12 cellular contexts compared by ENCODE assay signal in genomic region chr19:49916839-49917733, GRCh38. TPM values are rescaled to one million over a fixed set of nuclear protein-coding genes. Genes with fewer than 3 reads are reported as not detected.
DNase-seq lines count a peak whose midpoint lies in the region; ATAC-seq, FAIRE-seq and TF ChIP-seq lines count a peak whose summit lies in the region.
"Had no signal": no experiment of that assay in that cellular context is flagged by ENCODE, and none has a peak within 500 bp of the region (broad histone marks: within the 10 kb centered on the region; RNA-seq: fewer than 3 reads in every experiment).

No MANE protein-coding gene starts in this region.

- peaks cover 6% of the 10 kb centered on the region for H3K9me3 Mint-ChIP-seq in endodermal cell

- peak in 1 of 2 experiments; percentile 28; a peak in 1 of 5 replicates for TF ChIP-seq RAD21 in A549 (conservative IDR thresholded peaks at IDR 0.05 in 1 of 2, IDR thresholded peaks at IDR 0.05 in 1 of 2)

- ATAC-seq in A549 (peak; percentile 25 to 42; a peak in 3 of 6 replicates), HG03432 (IDR thresholded peaks at IDR 0.05; ENCODE audit: unreplicated experiment) (no peak), GM21515 (IDR thresholded peaks at IDR 0.05; ENCODE audit: unreplicated experiment) (no peak)

- H3K27ac ChIP-seq in A549: no peak overlapping the region
- H3K27ac ChIP-seq in endodermal cell (ENCODE audit: low read depth, low read length): no peak overlapping the region
- H3K27ac ChIP-seq: parathyroid adenoma, tibial nerve had no signal

- no peak overlapping the region for H3K4me2 ChIP-seq in A549

- 90% methylated on average over 21 of the region's 21 CpGs for WGBS in A549 (ENCODE audit: missing lambda C conversion rate)
- WGBS in endodermal cell (ENCODE audit: insufficient coverage in 1 of 2, insufficient read length in 1 of 2), 2 experiments: 85 to 92% methylated on average over 15 to 21 of the region's 21 CpGs

- in situ Hi-C loops in KBM-7 (cut with MboI; ENCODE audit: low pct_unique_long_range_greater_than_20kb, low sequenced_read_pairs): no loop called here

- no peaks in the 10 kb centered on the region for H3K4me1 ChIP-seq in A549
- no peaks in the 10 kb centered on the region for H3K4me1 ChIP-seq in endodermal cell (ENCODE audit: control insufficient read depth, insufficient read depth, low read length)
- H3K4me1 ChIP-seq: parathyroid adenoma had no signal

- no peak overlapping the region for H3K9ac ChIP-seq in endodermal cell (ENCODE audit: extremely low read depth, low read length, poor library complexity, severe bottlenecking)
- H3K9ac ChIP-seq: parathyroid adenoma had no signal

- TF ChIP-seq EP300 in A549 (IDR thresholded peaks at IDR 0.05): no peak

- peaks cover 69% of the 10 kb centered on the region for H3K36me3 ChIP-seq in endodermal cell (ENCODE audit: control insufficient read depth, insufficient read depth, low read length)

- TF ChIP-seq CTCF in A549 (IDR thresholded peaks at IDR 0.05) (peak; percentile 23; the same call in 1 of the 3 replicates), endodermal cell (conservative IDR thresholded peaks at IDR 0.05) (peak; percentile 65)

- H3K36me3 Mint-ChIP-seq in endodermal cell (ENCODE audit: low read depth): peaks cover 78% of the 10 kb centered on the region

- H3K27ac Mint-ChIP-seq in endodermal cell: peak overlapping the region; percentile 20

- TF ChIP-seq POLR2A in A549 (IDR thresholded peaks at IDR 0.05; ENCODE audit: low read length): no peak

- no peaks in the 10 kb centered on the region for H3K27me3 ChIP-seq in endodermal cell (ENCODE audit: control insufficient read depth, insufficient read depth, low read length, poor library complexity, severe bottlenecking)
- H3K27me3 ChIP-seq: tibial nerve had no signal

- DNase-seq in A549 (ENCODE audit: low read depth in 1 of 2, low spot score in 1 of 2) (no peak), KBM-7 (peak; percentile 40), endodermal cell (peak; percentile 75), RCC 7860 (ENCODE audit: low spot score) (no peak)
- DNase-seq: activated CD4-positive, CD25-positive, alpha-beta regulatory T cell treated with anti-CD3 and anti-CD28 coated beads, Interleukin-2, amount 50 U/mL, for 72 hours; COR-L47; NCI-H1417 had no signal

- H3K4me3 Mint-ChIP-seq in endodermal cell: no peak overlapping the region

- FAIRE-seq in A549 (lab: Jason Lieb, UNC) (peak; percentile 56), RCC 7860 (lab: Jason Lieb, UNC) (no peak)
- FAIRE-seq: endothelial cell of umbilical vein had no signal

- POLR2A ChIA-PET in A549 (lab: Yijun Ruan, JAX): interaction anchor here (0.6 to 3.8 kb wide), 2 partner anchors 12 to 13 kb away, joined by 4 to 22 read pairs; partner anchors contain the start of genes ATF5 and NUP62

- no peak overlapping the region for H3K4me3 ChIP-seq in A549
- H3K4me3 ChIP-seq in endodermal cell (ENCODE audit: low read length): no peak overlapping the region
- H3K4me3 ChIP-seq: tibial nerve had no signal

- CTCF ChIA-PET in A549 (lab: Yijun Ruan, JAX): interaction anchor here (0.6 to 1.6 kb wide), 7 partner anchors 9 to 22 kb away, joined by 3 to 4 read pairs (median 3); no protein-coding TSS in a partner anchor

- peaks cover 11% of the 10 kb centered on the region for H3K4me1 Mint-ChIP-seq in endodermal cell

- H3K9me3 ChIP-seq in A549: no peaks in the 10 kb centered on the region
- H3K9me3 ChIP-seq in endodermal cell (ENCODE audit: control insufficient read depth, low read length): no peaks in the 10 kb centered on the region
- H3K9me3 ChIP-seq: tibial nerve had no signal

- no peaks in the 10 kb centered on the region for H3K27me3 Mint-ChIP-seq in endodermal cell (ENCODE audit: insufficient read depth)

TF ChIP-seq in A549, 52 proteins besides CTCF, POLR2A, EP300 and RAD21 (continues in another document):
- TF ChIP-seq HEYL (CRISPR knock-in tag; IDR thresholded peaks at IDR 0.05): no peak
- TF ChIP-seq POLR2AphosphoS2 (conservative IDR thresholded peaks at IDR 0.05; ENCODE audit: low read length): no peak
- no peak for TF ChIP-seq ESRRA (IDR thresholded peaks at IDR 0.05; ENCODE audit: borderline replicate concordance, low read length)
- TF ChIP-seq EHMT2 (IDR thresholded peaks at IDR 0.05; ENCODE audit: low read depth): no peak
- TF ChIP-seq SMC3 (IDR thresholded peaks at IDR 0.05): no peak
- TF ChIP-seq BCL3 (IDR thresholded peaks at IDR 0.05): no peak
- TF ChIP-seq PBX3 (IDR thresholded peaks at IDR 0.05): no peak
- TF ChIP-seq ZSCAN20 (CRISPR knock-in tag; IDR thresholded peaks at IDR 0.05): no peak
- TF ChIP-seq JUNB (IDR thresholded peaks at IDR 0.05): no peak
- no peak for TF ChIP-seq ZC3H11A (IDR thresholded peaks at IDR 0.05)
- no peak for TF ChIP-seq RCOR1 (IDR thresholded peaks at IDR 0.05; ENCODE audit: low read depth, low read length)

RNA-seq across cellular contexts. Expression of gene ATF5, which starts 11.9 kb away (rescaled TPM):
- polyA plus RNA-seq in A549 (2011; rRNA removed) (7.8 and 12.9 TPM in 2 replicates), A549 (2017; fragmentation: RNase III; extraction: RNeasy Plus Mini Kit Qiagen cat#74134 plus additional on column Dnase treatment) (42.8 to 48.5 TPM (median 44.6 TPM) in 3 replicates)
- 17.2 and 26.2 TPM in 2 replicates for polyA plus RNA-seq in A549 (2012; cell fraction: cytosol; rRNA removed)
- 41.6 and 69.5 TPM in 2 replicates for polyA plus RNA-seq in A549 (2012; cell fraction: nucleus; rRNA removed)
- 2.1 and 4.2 TPM in 2 replicates for polyA minus RNA-seq in A549 (2011; rRNA and poly(A)+ RNA removed)
- total RNA-seq in endodermal cell: 10 to 100 TPM in 1 of 2 donors, 1 to 10 TPM in 1; 7.4 to 12.0 TPM
- polyA plus RNA-seq in endodermal cell (2013, experiment 1 of 2): 11.8 TPM
- polyA plus RNA-seq in endodermal cell (2013, experiment 2 of 2): 9.1 TPM

RNA-seq across cellular contexts. Expression of gene NUP62, which starts 12.2 kb away (rescaled TPM):
- 21.4 and 28.9 TPM in 2 replicates for polyA plus RNA-seq in A549 (2011; rRNA removed)
- 41.0 and 51.0 TPM in 2 replicates for polyA plus RNA-seq in A549 (2012; cell fraction: cytosol; rRNA removed)
- 58.4 and 65.7 TPM in 2 replicates for polyA plus RNA-seq in A549 (2012; cell fraction: nucleus; rRNA removed)
- polyA plus RNA-seq in A549 (2017; fragmentation: RNase III; extraction: RNeasy Plus Mini Kit Qiagen cat#74134 plus additional on column Dnase treatment): 83.9 to 88.5 TPM (median 85.9 TPM) in 3 replicates
- 21.7 and 27.9 TPM in 2 replicates for polyA minus RNA-seq in A549 (2011; rRNA and poly(A)+ RNA removed)
- total RNA-seq in endodermal cell: 10 to 100 TPM; 84.9 to 96.4 TPM
- 80.0 TPM for polyA plus RNA-seq in endodermal cell (2013, experiment 1 of 2)
- 78.3 TPM for polyA plus RNA-seq in endodermal cell (2013, experiment 2 of 2)

RNA-seq across cellular contexts. Expression of gene IL4I1, which starts 20.4 kb away (rescaled TPM):
- polyA plus RNA-seq in A549 (2011; rRNA removed): 0.15 and 0.18 TPM in 2 replicates
- polyA plus RNA-seq in A549 (2012; cell fraction: cytosol; rRNA removed): 0.20 and 0.26 TPM in 2 replicates
- polyA plus RNA-seq in A549 (2012; cell fraction: nucleus; rRNA removed): 0.66 and 0.84 TPM in 2 replicates
- 0.62 to 0.88 TPM (median 0.87 TPM) in 3 replicates for polyA plus RNA-seq in A549 (2017; fragmentation: RNase III; extraction: RNeasy Plus Mini Kit Qiagen cat#74134 plus additional on column Dnase treatment)
- polyA minus RNA-seq in A549 (2011; rRNA and poly(A)+ RNA removed): 0.70 TPM in 1 of 2 replicates, not detected in the other
- total RNA-seq in endodermal cell: under 1 TPM in 1 of 2 donors, not detected in 1; 0.97 TPM
- polyA plus RNA-seq in endodermal cell (2013, experiment 1 of 2): 0.68 TPM
- polyA plus RNA-seq in endodermal cell (2013, experiment 2 of 2): 0.95 TPM

RNA-seq across cellular contexts. Expression of gene TBC1D17, which starts 39.6 kb away (rescaled TPM):
- polyA plus RNA-seq in A549 (2011; rRNA removed) (12.3 and 18.0 TPM in 2 replicates), A549 (2017; fragmentation: RNase III; extraction: RNeasy Plus Mini Kit Qiagen cat#74134 plus additional on column Dnase treatment) (26.6 to 44.8 TPM (median 41.5 TPM) in 3 replicates)
- polyA plus RNA-seq in A549 (2012; cell fraction: cytosol; rRNA removed): 26.5 and 33.3 TPM in 2 replicates
- 65.2 and 76.6 TPM in 2 replicates for polyA plus RNA-seq in A549 (2012; cell fraction: nucleus; rRNA removed)
- 14.3 and 18.0 TPM in 2 replicates for polyA minus RNA-seq in A549 (2011; rRNA and poly(A)+ RNA removed)
- total RNA-seq in endodermal cell: 10 to 100 TPM; 40.7 to 47.3 TPM
- polyA plus RNA-seq in endodermal cell (2013, experiment 1 of 2): 35.5 TPM
- polyA plus RNA-seq in endodermal cell (2013, experiment 2 of 2): 29.4 TPM

RNA-seq across cellular contexts. Expression of gene AKT1S1, which starts 39.9 kb away (rescaled TPM):
- 39.2 and 41.5 TPM in 2 replicates for polyA plus RNA-seq in A549 (2011; rRNA removed)
- polyA plus RNA-seq in A549 (2012; cell fraction: cytosol; rRNA removed): 70.4 and 91.8 TPM in 2 replicates
- polyA plus RNA-seq in A549 (2012; cell fraction: nucleus; rRNA removed): 107 and 112 TPM in 2 replicates
- polyA plus RNA-seq in A549 (2017; fragmentation: RNase III; extraction: RNeasy Plus Mini Kit Qiagen cat#74134 plus additional on column Dnase treatment): 63.4 to 75.9 TPM (median 75.3 TPM) in 3 replicates
- polyA minus RNA-seq in A549 (2011; rRNA and poly(A)+ RNA removed): 30.8 and 33.3 TPM in 2 replicates
- total RNA-seq in endodermal cell: 10 to 100 TPM; 41.3 to 47.0 TPM
- 29.0 TPM for polyA plus RNA-seq in endodermal cell (2013, experiment 1 of 2)
- polyA plus RNA-seq in endodermal cell (2013, experiment 2 of 2): 26.6 TPM

Comparison
In these comparisons a context has a peak if more than half of its experiments do, and no peak if none do; other contexts are left out.
1. ATAC-seq: peak in A549 (2 of 2); none in HG03432 (single experiment) and GM21515 (single experiment).
2. DNase-seq: peak in KBM-7 (single experiment) and endodermal cell (single experiment); none in A549 (0 of 2) and RCC 7860 (single experiment).